In genomic region chr15:50997371-50998051, GRCh38 we compare ENCODE assay signal across 31 cellular contexts.
"Had no signal": no experiment of that assay in that cellular context is flagged by ENCODE, and none has a peak within 500 bp of the region (broad histone marks: within the 10 kb centered on the region; RNA-seq: fewer than 3 reads in every experiment).

No MANE protein-coding gene starts in this region.

- H3K36me3 ChIP-seq: ovary, uterus had no signal

- H3K27me3 ChIP-seq: foreskin keratinocyte, gastroesophageal sphincter, heart left ventricle, ovary, suprapubic skin, transverse colon, upper lobe of right lung, uterus had no signal

- FAIRE-seq: endothelial cell of umbilical vein, islet of Langerhans had no signal

- DNase-seq: dermis blood vessel endothelial cell; effector memory CD4-positive, alpha-beta T cell; heart left ventricle; hippocampal formation; kidney glomerular epithelial cell; left colon; left ventricle myocardium inferior; lower lobe of right lung; naive thymus-derived CD4-positive, alpha-beta T cell; nephron progenitor cell; nucleus accumbens; ovary; posterior cingulate gyrus; psoas muscle; right cardiac atrium; stimulated activated CD4-positive, alpha-beta T cell treated with anti-CD3 and anti-CD28 coated beads, Interleukin-12 subunit alpha, Interleukin-12 subunit beta, amount 100 ng/mL, for 4 hours; stimulated activated CD4-positive, alpha-beta T cell treated with anti-CD3 and anti-CD28 coated beads, Interleukin-1b, Interleukin-23, amount 100 ng/mL, for 48 hours; stimulated activated CD4-positive, alpha-beta T cell treated with anti-CD3 and anti-CD28 coated beads, Interleukin-4, amount 100 ng/mL, for 1 hour; stimulated activated CD8-positive, alpha-beta memory T cell treated with anti-CD3 and anti-CD28 coated beads, Interleukin-4, amount 100 ng/mL, for 48 hours; stimulated activated naive CD4-positive, alpha-beta T cell; stimulated activated naive CD8-positive, alpha-beta T cell treated with anti-CD3 and anti-CD28 coated beads, Interleukin-15, amount 100 ng/mL, for 72 hours; transverse colon; upper lobe of right lung; uterus had no signal

- H3K9me3 ChIP-seq: gastroesophageal sphincter, heart left ventricle, left ventricle myocardium inferior, lower lobe of right lung, ovary, psoas muscle, suprapubic skin, transverse colon, upper lobe of right lung, uterus had no signal

- H3K27ac ChIP-seq: coronary artery, foreskin keratinocyte, gastroesophageal sphincter, heart left ventricle, left ventricle myocardium inferior, lower lobe of right lung, ovary, psoas muscle, suprapubic skin, transverse colon, upper lobe of right lung, uterus had no signal

- H3K4me3 ChIP-seq: coronary artery, gastroesophageal sphincter, heart left ventricle, left ventricle myocardium inferior, lower lobe of right lung, ovary, psoas muscle, skin epidermis, suprapubic skin, transverse colon, upper lobe of right lung, uterus had no signal

- H3K4me1 ChIP-seq: foreskin keratinocyte, gastroesophageal sphincter, lower lobe of right lung, psoas muscle, suprapubic skin, transverse colon, upper lobe of right lung, uterus had no signal

- ATAC-seq: gastroesophageal sphincter; heart left ventricle; left colon; lower lobe of right lung; naive thymus-derived CD4-positive, alpha-beta T cell; psoas muscle; right cardiac atrium; stimulated activated naive CD8-positive, alpha-beta T cell treated with anti-CD3 and anti-CD28 coated beads, Interleukin-15, amount 100 ng/mL, for 72 hours; upper lobe of right lung had no signal
